9 cellular contexts compared by ENCODE assay signal in genomic region chr2:229445013-229445412, GRCh38.
DNase-seq lines count a peak whose midpoint lies in the region; ATAC-seq and TF ChIP-seq lines count a peak whose summit lies in the region.
"Had no signal": no experiment of that assay in that cellular context is flagged by ENCODE, and none has a peak within 500 bp of the region (broad histone marks: within the 10 kb centered on the region; RNA-seq: fewer than 3 reads in every experiment).

No MANE protein-coding gene starts in this region.

- in situ Hi-C loops in SK-MEL-5 (cut with HindIII; ENCODE audit: low pct_unique_long_range_greater_than_20kb, low sequenced_read_pairs) (no loop called here), GM13977 (cut with MboI; ENCODE audit: low pct_unique_long_range_greater_than_20kb, low sequenced_read_pairs, unreplicated experiment) (no loop called here)

- ATAC-seq in HG03521 (IDR thresholded peaks at IDR 0.05; ENCODE audit: unreplicated experiment), result no peak

- DNase-seq in CD1c-positive myeloid dendritic cell (ENCODE audit: extremely low spot score) (peak; percentile 33), SK-MEL-5 (ENCODE audit: low read depth, low spot score) (peak; percentile 99), foreskin fibroblast (peak; percentile 95 to 96), posterior vena cava (ENCODE audit: low spot score) (peak; percentile 86), NCI-H187 treated with DMSO at 0.1 percent for 48 hours (lab: John Stamatoyannopoulos, UW) (no peak), GM13977 (ENCODE audit: low spot score) (no peak), cortex of kidney (lab: John Stamatoyannopoulos, UW) (no peak)
- DNase-seq: activated T-cell treated with anti-CD3 and anti-CD28 coated beads, Interleukin-2, amount 50 U/mL, for 24 hours had no signal

- TF ChIP-seq CTCF in foreskin fibroblast (IDR thresholded peaks at IDR 0.05; ENCODE audit: low read depth, low read length), result no peak
- no peak for TF ChIP-seq CTCF in GM13977 (IDR thresholded peaks at IDR 0.05; ENCODE audit: extremely low read depth, insufficient read depth, missing control alignments)

- intact Hi-C loops in posterior vena cava (cut with DNase I), result no loop called here

- peak overlapping the region in 1 of 2 donors; percentile 19 for H3K4me3 ChIP-seq in foreskin fibroblast (ENCODE audit: low read depth in 1 of 2, low read length in 2 of 2)

Comparison
In these comparisons a context has a peak if more than half of its experiments do, and no peak if none do; other contexts are left out.
1. DNase-seq: peak in CD1c-positive myeloid dendritic cell (single experiment), SK-MEL-5 (single experiment), foreskin fibroblast (2 of 2) and posterior vena cava (single experiment); none in NCI-H187 treated with DMSO at 0.1 percent for 48 hours (single experiment), GM13977 (single experiment) and cortex of kidney (single experiment).